In the genomic region with DNA sequence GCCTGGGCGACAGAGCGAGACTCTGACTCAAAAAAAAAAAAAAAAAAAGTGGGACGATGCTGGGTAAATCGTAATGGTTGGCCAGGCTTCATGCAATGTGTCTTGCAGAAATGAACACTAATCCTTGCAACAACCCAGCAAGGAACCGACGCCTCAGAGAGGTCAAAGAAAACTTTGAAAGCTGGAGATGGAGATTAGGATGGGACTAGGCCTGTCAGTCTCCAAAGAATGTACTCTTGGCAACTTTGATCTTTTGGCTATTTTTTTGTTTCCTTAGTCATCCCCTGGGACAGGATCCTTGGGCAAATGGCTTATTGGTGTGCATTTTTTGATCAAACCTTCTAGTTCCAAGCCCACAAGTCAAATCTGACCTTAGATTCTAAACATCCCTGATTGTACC, we compare ENCODE assay signal across 1 cellular context.
TF ChIP-seq lines count a peak whose summit lies in the region.

No MANE protein-coding gene starts in this region.

TF ChIP-seq in GM23338, 12 proteins besides CTCF, POLR2A, EP300 and RAD21 (continued from another document):
- TF ChIP-seq, protein P1, sequence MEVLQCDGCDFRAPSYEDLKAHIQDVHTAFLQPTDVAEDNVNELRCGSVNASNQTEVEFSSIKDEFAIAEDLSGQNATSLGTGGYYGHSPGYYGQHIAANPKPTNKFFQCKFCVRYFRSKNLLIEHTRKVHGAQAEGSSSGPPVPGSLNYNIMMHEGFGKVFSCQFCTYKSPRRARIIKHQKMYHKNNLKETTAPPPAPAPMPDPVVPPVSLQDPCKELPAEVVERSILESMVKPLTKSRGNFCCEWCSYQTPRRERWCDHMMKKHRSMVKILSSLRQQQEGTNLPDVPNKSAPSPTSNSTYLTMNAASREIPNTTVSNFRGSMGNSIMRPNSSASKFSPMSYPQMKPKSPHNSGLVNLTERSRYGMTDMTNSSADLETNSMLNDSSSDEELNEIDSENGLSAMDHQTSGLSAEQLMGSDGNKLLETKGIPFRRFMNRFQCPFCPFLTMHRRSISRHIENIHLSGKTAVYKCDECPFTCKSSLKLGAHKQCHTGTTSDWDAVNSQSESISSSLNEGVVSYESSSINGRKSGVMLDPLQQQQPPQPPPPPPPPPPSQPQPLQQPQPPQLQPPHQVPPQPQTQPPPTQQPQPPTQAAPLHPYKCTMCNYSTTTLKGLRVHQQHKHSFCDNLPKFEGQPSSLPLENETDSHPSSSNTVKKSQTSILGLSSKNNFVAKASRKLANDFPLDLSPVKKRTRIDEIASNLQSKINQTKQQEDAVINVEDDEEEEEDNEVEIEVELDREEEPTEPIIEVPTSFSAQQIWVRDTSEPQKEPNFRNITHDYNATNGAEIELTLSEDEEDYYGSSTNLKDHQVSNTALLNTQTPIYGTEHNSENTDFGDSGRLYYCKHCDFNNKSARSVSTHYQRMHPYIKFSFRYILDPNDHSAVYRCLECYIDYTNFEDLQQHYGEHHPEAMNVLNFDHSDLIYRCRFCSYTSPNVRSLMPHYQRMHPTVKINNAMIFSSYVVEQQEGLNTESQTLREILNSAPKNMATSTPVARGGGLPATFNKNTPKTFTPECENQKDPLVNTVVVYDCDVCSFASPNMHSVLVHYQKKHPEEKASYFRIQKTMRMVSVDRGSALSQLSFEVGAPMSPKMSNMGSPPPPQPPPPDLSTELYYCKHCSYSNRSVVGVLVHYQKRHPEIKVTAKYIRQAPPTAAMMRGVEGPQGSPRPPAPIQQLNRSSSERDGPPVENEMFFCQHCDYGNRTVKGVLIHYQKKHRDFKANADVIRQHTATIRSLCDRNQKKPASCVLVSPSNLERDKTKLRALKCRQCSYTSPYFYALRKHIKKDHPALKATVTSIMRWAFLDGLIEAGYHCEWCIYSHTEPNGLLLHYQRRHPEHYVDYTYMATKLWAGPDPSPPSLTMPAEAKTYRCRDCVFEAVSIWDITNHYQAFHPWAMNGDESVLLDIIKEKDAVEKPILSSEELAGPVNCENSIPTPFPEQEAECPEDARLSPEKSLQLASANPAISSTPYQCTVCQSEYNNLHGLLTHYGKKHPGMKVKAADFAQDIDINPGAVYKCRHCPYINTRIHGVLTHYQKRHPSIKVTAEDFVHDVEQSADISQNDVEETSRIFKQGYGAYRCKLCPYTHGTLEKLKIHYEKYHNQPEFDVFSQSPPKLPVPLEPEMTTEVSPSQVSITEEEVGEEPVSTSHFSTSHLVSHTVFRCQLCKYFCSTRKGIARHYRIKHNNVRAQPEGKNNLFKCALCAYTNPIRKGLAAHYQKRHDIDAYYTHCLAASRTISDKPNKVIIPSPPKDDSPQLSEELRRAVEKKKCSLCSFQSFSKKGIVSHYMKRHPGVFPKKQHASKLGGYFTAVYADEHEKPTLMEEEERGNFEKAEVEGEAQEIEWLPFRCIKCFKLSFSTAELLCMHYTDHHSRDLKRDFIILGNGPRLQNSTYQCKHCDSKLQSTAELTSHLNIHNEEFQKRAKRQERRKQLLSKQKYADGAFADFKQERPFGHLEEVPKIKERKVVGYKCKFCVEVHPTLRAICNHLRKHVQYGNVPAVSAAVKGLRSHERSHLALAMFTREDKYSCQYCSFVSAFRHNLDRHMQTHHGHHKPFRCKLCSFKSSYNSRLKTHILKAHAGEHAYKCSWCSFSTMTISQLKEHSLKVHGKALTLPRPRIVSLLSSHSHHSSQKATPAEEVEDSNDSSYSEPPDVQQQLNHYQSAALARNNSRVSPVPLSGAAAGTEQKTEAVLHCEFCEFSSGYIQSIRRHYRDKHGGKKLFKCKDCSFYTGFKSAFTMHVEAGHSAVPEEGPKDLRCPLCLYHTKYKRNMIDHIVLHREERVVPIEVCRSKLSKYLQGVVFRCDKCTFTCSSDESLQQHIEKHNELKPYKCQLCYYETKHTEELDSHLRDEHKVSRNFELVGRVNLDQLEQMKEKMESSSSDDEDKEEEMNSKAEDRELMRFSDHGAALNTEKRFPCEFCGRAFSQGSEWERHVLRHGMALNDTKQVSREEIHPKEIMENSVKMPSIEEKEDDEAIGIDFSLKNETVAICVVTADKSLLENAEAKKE (CRISPR knock-in tag; IDR thresholded peaks at IDR 0.05) = no peak
- TF ChIP-seq JUNB (IDR thresholded peaks at IDR 0.05; ENCODE audit: unreplicated experiment) = no peak
- no peak for TF ChIP-seq EZH2phosphoT487 (IDR thresholded peaks at IDR 0.05; ENCODE audit: unreplicated experiment)
- TF ChIP-seq EZH2 (IDR thresholded peaks at IDR 0.05; ENCODE audit: low read depth, unreplicated experiment) = no peak
TF ChIP-seq in GM23338: peak in this region for 0.
